ENCODE assay signal across 15 cellular contexts in the genomic region with DNA sequence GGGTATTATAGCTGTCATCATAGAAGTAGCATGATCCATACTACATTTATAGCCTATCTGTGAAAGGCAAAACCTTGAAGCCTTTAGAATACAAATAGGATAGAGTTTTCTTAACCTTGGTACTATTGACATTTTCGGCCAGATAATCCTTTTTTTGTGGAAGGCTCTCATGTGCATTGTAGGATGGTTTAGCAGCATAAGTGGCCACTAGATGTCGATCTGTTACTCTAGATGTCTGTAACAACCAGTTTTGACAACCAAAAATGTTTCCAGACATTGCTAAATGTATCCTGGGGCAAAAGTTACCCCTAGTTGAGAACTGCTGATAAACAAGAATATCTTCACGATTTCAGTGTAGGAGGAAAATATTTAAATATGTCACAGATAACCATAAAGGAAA.
A peak's percentile ranks its signal among the peaks of the same experiment; 100 is the strongest.
DNase-seq lines count a peak whose midpoint lies in the region; ATAC-seq and TF ChIP-seq lines count a peak whose summit lies in the region.
"Had no signal": no experiment of that assay in that cellular context is flagged by ENCODE, and none has a peak within 500 bp of the region (broad histone marks: within the 10 kb centered on the region; RNA-seq: fewer than 3 reads in every experiment).

No MANE protein-coding gene starts in this region.

- H3K4me1 Mint-ChIP-seq in type B pancreatic cell (ENCODE audit: unreplicated experiment) = no peaks in the 10 kb centered on the region
- H3K4me1 Mint-ChIP-seq in activated CD4-positive, alpha-beta memory T cell treated with anti-CD3 and anti-CD28 coated beads for 36 hours (ENCODE audit: low read depth) = peaks cover 12% of the 10 kb centered on the region
- H3K4me1 Mint-ChIP-seq: stimulated activated naive CD8-positive, alpha-beta T cell treated with anti-CD3 and anti-CD28 coated beads, Interleukin-15, amount 100 ng/mL, for 72 hours had no signal

- H3K27ac ChIP-seq in Panc1 (ENCODE audit: low read length) = no peak overlapping the region
- H3K27ac ChIP-seq: colonic mucosa, skin epidermis had no signal

- no TSS peak for BruUV-seq in Panc1 (replicated peaks; lab: Mats Ljungman, UMichigan)

- H3K36me3 ChIP-seq in Panc1 (ENCODE audit: control insufficient read depth, insufficient read depth, low read length) = no peaks in the 10 kb centered on the region; the same call in 1 of the 2 replicates
- H3K36me3 ChIP-seq: colonic mucosa had no signal

- no peak overlapping the region for H3K27ac Mint-ChIP-seq in type B pancreatic cell
- no peak overlapping the region for H3K27ac Mint-ChIP-seq in activated CD4-positive, alpha-beta memory T cell treated with anti-CD3 and anti-CD28 coated beads for 36 hours
- H3K27ac Mint-ChIP-seq: stimulated activated naive CD8-positive, alpha-beta T cell treated with anti-CD3 and anti-CD28 coated beads, Interleukin-15, amount 100 ng/mL, for 72 hours had no signal

- H3K27me3 ChIP-seq in Panc1 (ENCODE audit: control insufficient read depth, insufficient read depth, low read length) = no peaks in the 10 kb centered on the region; the same call in 1 of the 2 replicates
- H3K27me3 ChIP-seq: colonic mucosa had no signal

- H3K4me1 ChIP-seq in Panc1 (ENCODE audit: control insufficient read depth, insufficient read depth, low read length) = no peaks in the 10 kb centered on the region
- H3K4me1 ChIP-seq: colonic mucosa had no signal

- H3K4me3 Mint-ChIP-seq in type B pancreatic cell = no peak overlapping the region
- H3K4me3 Mint-ChIP-seq in activated CD4-positive, alpha-beta memory T cell treated with anti-CD3 and anti-CD28 coated beads for 36 hours = no peak overlapping the region
- H3K4me3 Mint-ChIP-seq: stimulated activated naive CD8-positive, alpha-beta T cell treated with anti-CD3 and anti-CD28 coated beads, Interleukin-15, amount 100 ng/mL, for 72 hours had no signal

- H3K27me3 Mint-ChIP-seq in type B pancreatic cell = peaks cover 6% of the 10 kb centered on the region
- H3K27me3 Mint-ChIP-seq in activated CD4-positive, alpha-beta memory T cell treated with anti-CD3 and anti-CD28 coated beads for 36 hours = no peaks in the 10 kb centered on the region

- in situ Hi-C loops in Panc1 (cut with HindIII; ENCODE audit: low pct_unique_long_range_greater_than_20kb, low sequenced_read_pairs) = no loop called here

- DNase-seq in NCI-H2171 treated with DMSO at 0.1 percent for 48 hours (lab: John Stamatoyannopoulos, UW) (peak; percentile 38), NCI-H2171 (lab: John Stamatoyannopoulos, UW) (no peak), Panc1 (ENCODE audit: low read depth, low spot score) (no peak), epithelial cell of proximal tubule (ENCODE audit: low read depth) (no peak), type B pancreatic cell (ENCODE audit: extremely low spot score, unreplicated experiment) (no peak), T-helper 1 cell (no peak), HUDEP-2 (lab: John Stamatoyannopoulos, UW; ENCODE audit: unreplicated experiment in 76 of 76) (no peak)
- no peak for DNase-seq in activated CD4-positive, alpha-beta memory T cell treated with anti-CD3 and anti-CD28 coated beads for 36 hours
- DNase-seq: activated CD4-positive, alpha-beta T cell treated with anti-CD3 and anti-CD28 coated beads for 48 hours; activated T-cell treated with anti-CD3 and anti-CD28 coated beads, Interleukin-2, amount 50 U/mL, for 1 hour; colonic mucosa; mammary epithelial cell; NCI-H345; stimulated activated naive CD8-positive, alpha-beta T cell treated with anti-CD3 and anti-CD28 coated beads, Interleukin-15, amount 100 ng/mL, for 72 hours had no signal

- H3K4me3 ChIP-seq in Panc1 (ENCODE audit: low read depth in 2 of 2, low read length in 2 of 2) (no peak overlapping the region), epithelial cell of proximal tubule (ENCODE audit: low read depth, low read length) (no peak overlapping the region)
- H3K4me3 ChIP-seq: colonic mucosa, skin epidermis had no signal

- intact Hi-C loops in Panc1 (cut with micrococcal nuclease; ENCODE audit: unreplicated experiment) = no loop called here
- intact Hi-C loops in activated CD4-positive, alpha-beta memory T cell treated with anti-CD3 and anti-CD28 coated beads for 36 hours (cut with micrococcal nuclease) = no loop called here

- H3K9me3 Mint-ChIP-seq in type B pancreatic cell = no peaks in the 10 kb centered on the region
- no peaks in the 10 kb centered on the region for H3K9me3 Mint-ChIP-seq in activated CD4-positive, alpha-beta memory T cell treated with anti-CD3 and anti-CD28 coated beads for 36 hours

- H3K9me3 ChIP-seq in Panc1 (ENCODE audit: control insufficient read depth, insufficient read depth, low read depth, low read length) = no peaks in the 10 kb centered on the region
- H3K9me3 ChIP-seq: colonic mucosa had no signal

- H3K36me3 Mint-ChIP-seq in type B pancreatic cell = no peaks in the 10 kb centered on the region
- no peaks in the 10 kb centered on the region for H3K36me3 Mint-ChIP-seq in activated CD4-positive, alpha-beta memory T cell treated with anti-CD3 and anti-CD28 coated beads for 36 hours

- TF ChIP-seq CTCF in Panc1 (IDR thresholded peaks at IDR 0.05) = peak; percentile 61; the same call in 1 of the 2 replicates
- TF ChIP-seq CTCF in epithelial cell of proximal tubule (conservative IDR thresholded peaks at IDR 0.05; ENCODE audit: low read depth, low read length) = peak; percentile 41
- peak; percentile 48 for TF ChIP-seq CTCF in type B pancreatic cell (conservative IDR thresholded peaks at IDR 0.05)

- CTCF ChIA-PET in Panc1 (lab: Charles Lee) = no interaction called here
- CTCF ChIA-PET in activated CD4-positive, alpha-beta memory T cell treated with anti-CD3 and anti-CD28 coated beads for 36 hours (lab: Charles Lee) = no interaction called here

- POLR2A ChIA-PET in Panc1 (lab: Charles Lee) = no interaction called here
- POLR2A ChIA-PET in activated CD4-positive, alpha-beta memory T cell treated with anti-CD3 and anti-CD28 coated beads for 36 hours (lab: Charles Lee) = no interaction called here

- no peak for ATAC-seq in Panc1
- ATAC-seq: stimulated activated naive CD8-positive, alpha-beta T cell treated with anti-CD3 and anti-CD28 coated beads, Interleukin-15, amount 100 ng/mL, for 72 hours had no signal
